In the genomic region with DNA sequence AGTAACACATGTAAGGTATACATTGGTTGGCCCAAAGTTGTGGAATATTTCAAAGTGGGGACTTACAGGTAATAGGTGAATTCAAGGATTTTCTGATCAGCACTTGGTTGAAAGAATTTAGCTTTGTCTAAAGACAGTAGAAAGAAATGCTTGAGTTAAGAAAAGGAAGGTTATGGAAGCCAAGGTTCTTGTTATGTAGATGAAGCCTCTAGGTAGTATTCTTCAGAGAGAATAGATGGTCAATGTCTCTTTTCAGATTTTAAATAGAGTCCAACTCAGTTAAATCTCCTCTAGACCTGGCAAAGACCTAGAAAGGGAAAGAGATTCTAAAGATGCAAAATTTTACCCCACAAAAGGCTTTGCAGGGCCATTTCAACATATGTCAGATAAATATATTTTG, we compare ENCODE assay signal across 31 cellular contexts.
"Had no signal": no experiment of that assay in that cellular context is flagged by ENCODE, and none has a peak within 500 bp of the region (broad histone marks: within the 10 kb centered on the region; RNA-seq: fewer than 3 reads in every experiment).

No MANE protein-coding gene starts in this region.

- H3K9me3 ChIP-seq: adrenal gland, body of pancreas, breast epithelium had no signal

- H3K27me3 ChIP-seq: adrenal gland, body of pancreas, brain microvascular endothelial cell, breast epithelium had no signal

- H3K27ac ChIP-seq: adrenal gland, body of pancreas, brain microvascular endothelial cell, breast epithelium, VCaP had no signal

- H3K4me1 ChIP-seq: adrenal gland, body of pancreas, breast epithelium had no signal

- ATAC-seq: activated CD8-positive, alpha-beta T cell treated with anti-CD3 and anti-CD28 coated beads for 36 hours; activated naive CD4-positive, alpha-beta T cell treated with anti-CD3 and anti-CD28 coated beads, Interleukin-2, amount 50 U/mL, for 72 hours; activated T-cell treated with anti-CD3 and anti-CD28 coated beads, Interleukin-2, amount 50 U/mL, for 4 hours; activated T-cell treated with anti-CD3 and anti-CD28 coated beads, Interleukin-2, amount 50 U/mL, for 72 hours; activated T-helper 17 cell treated with anti-CD3 and anti-CD28 coated beads, Interleukin-2, amount 50 U/mL, for 72 hours; body of pancreas had no signal

- H3K4me3 ChIP-seq: adrenal gland, body of pancreas, breast epithelium had no signal

- DNase-seq: activated B cell treated with CpG ODN at 0.5 μM for 24 hours; activated CD4-positive, alpha-beta memory T cell treated with anti-CD3 and anti-CD28 coated beads for 36 hours; activated CD4-positive, alpha-beta T cell treated with anti-CD3 and anti-CD28 coated beads for 4 hours; activated CD4-positive, alpha-beta T cell treated with anti-CD3 and anti-CD28 coated beads, Interleukin-2, amount 10 ng/mL, durations not matched to agents 24 days and 14 days; activated CD4-positive, alpha-beta T cell treated with anti-CD3 and anti-CD28 coated beads, Interleukin-2, amount 50 U/mL, for 1 hour; activated CD4-positive, alpha-beta T cell treated with anti-CD3 and anti-CD28 coated beads, Interleukin-2, amount 50 U/mL, for 4 hours; activated CD4-positive, CD25-positive, alpha-beta regulatory T cell treated with anti-CD3 and anti-CD28 coated beads, Interleukin-2, amount 50 U/mL, for 72 hours; activated CD8-positive, alpha-beta memory T cell treated with anti-CD3 and anti-CD28 coated beads, Interleukin-2, amount 50 U/mL, for 4 hours; activated CD8-positive, alpha-beta T cell treated with anti-CD3 and anti-CD28 coated beads for 36 hours; activated effector memory CD4-positive, alpha-beta T cell treated with anti-CD3 and anti-CD28 coated beads, Interleukin-2, amount 50 U/mL, for 16 hours; activated gamma-delta T cell treated with Interleukin-2 at 50 U/mL for 16 hours; activated naive CD4-positive, alpha-beta T cell; activated naive CD4-positive, alpha-beta T cell treated with anti-CD3 and anti-CD28 coated beads for 36 hours; activated naive CD4-positive, alpha-beta T cell treated with anti-CD3 and anti-CD28 coated beads, Interleukin-2, amount 50 U/mL, for 16 hours; activated naive CD8-positive, alpha-beta T cell treated with anti-CD3 and anti-CD28 coated beads for 36 hours; activated T-cell treated with anti-CD3 and anti-CD28 coated beads for 4 hours; activated T-cell treated with anti-CD3 and anti-CD28 coated beads, Interleukin-2, amount 50 U/mL, for 1 hour; activated T-cell treated with anti-CD3 and anti-CD28 coated beads, Interleukin-2, amount 50 U/mL, for 4 hours; activated T-cell treated with anti-CD3 and anti-CD28 coated beads, Interleukin-2, amount 50 U/mL, for 72 hours; adrenal gland; amniotic stem cell; aorta; body of pancreas; brain microvascular endothelial cell; central memory CD4-positive, alpha-beta T cell; T-helper 2 cell; T-helper 9 cell had no signal

- H3K36me3 ChIP-seq: adrenal gland, brain microvascular endothelial cell, breast epithelium had no signal
